In the genomic region with DNA sequence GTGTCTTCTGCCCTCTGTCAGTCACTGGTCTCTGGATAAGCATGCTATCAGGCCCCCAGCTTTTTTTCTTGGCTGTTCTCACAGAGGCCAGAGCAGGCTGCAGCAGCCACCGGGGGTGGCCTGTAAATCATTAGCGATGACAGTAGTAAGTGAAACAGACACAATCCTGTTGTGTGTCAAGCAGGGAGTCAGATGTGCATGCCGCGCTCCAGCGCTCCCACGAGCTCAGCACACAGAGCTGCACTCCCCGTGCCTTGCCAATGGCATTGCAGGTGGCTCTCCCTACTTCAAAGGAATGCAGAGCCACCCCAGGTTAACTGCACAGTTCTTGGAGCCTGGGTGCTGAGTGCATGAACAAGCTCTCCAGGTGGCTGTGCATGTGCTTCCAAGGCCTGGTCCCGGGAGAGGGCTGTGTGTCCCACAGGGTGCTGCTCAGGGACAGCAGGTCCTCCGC, we compare ENCODE assay signal across 19 cellular contexts.
DNase-seq lines count a peak whose midpoint lies in the region; ATAC-seq and TF ChIP-seq lines count a peak whose summit lies in the region.
"Had no signal": no experiment of that assay in that cellular context is flagged by ENCODE, and none has a peak within 500 bp of the region (broad histone marks: within the 10 kb centered on the region; RNA-seq: fewer than 3 reads in every experiment).

No MANE protein-coding gene starts in this region.

- peaks cover 10% of the 10 kb centered on the region for H3K27me3 Mint-ChIP-seq in neural progenitor cell (ENCODE audit: insufficient read depth, low read depth)
- H3K27me3 Mint-ChIP-seq in activated CD4-positive, alpha-beta memory T cell treated with anti-CD3 and anti-CD28 coated beads, Interleukin-2, amount 10 ng/mL, durations not matched to agents 7 days and 5 days = no peaks in the 10 kb centered on the region

- no peak overlapping the region for H3K27ac Mint-ChIP-seq in neural progenitor cell
- H3K27ac Mint-ChIP-seq in activated CD4-positive, alpha-beta memory T cell treated with anti-CD3 and anti-CD28 coated beads, Interleukin-2, amount 10 ng/mL, durations not matched to agents 7 days and 5 days = no peak overlapping the region

- no peaks in the 10 kb centered on the region for H3K9me3 Mint-ChIP-seq in neural progenitor cell
- peaks cover 11% of the 10 kb centered on the region for H3K9me3 Mint-ChIP-seq in activated CD4-positive, alpha-beta memory T cell treated with anti-CD3 and anti-CD28 coated beads, Interleukin-2, amount 10 ng/mL, durations not matched to agents 7 days and 5 days

- TF ChIP-seq CTCF in heart right ventricle (IDR thresholded peaks at IDR 0.05) (peak in 2 of 9 donors; percentile 5 to 10), neural progenitor cell (IDR thresholded peaks at IDR 0.05) (no peak)

- no peaks in the 10 kb centered on the region for H3K36me3 Mint-ChIP-seq in neural progenitor cell
- H3K36me3 Mint-ChIP-seq in activated CD4-positive, alpha-beta memory T cell treated with anti-CD3 and anti-CD28 coated beads, Interleukin-2, amount 10 ng/mL, durations not matched to agents 7 days and 5 days (ENCODE audit: low read depth) = no peaks in the 10 kb centered on the region

- H3K9me3 ChIP-seq in heart right ventricle (no peaks in the 10 kb centered on the region), neural progenitor cell (ENCODE audit: low read depth) (no peaks in the 10 kb centered on the region)
- H3K9me3 ChIP-seq: HAP-1, upper lobe of left lung had no signal

- DNase-seq in NCI-H1105 treated with DMSO at 0.1 percent for 48 hours (lab: John Stamatoyannopoulos, UW) (peak; percentile 26), NCI-H1105 (lab: John Stamatoyannopoulos, UW) (no peak), NCI-H1092 treated with DMSO at 0.1 percent for 48 hours (lab: John Stamatoyannopoulos, UW) (peak; percentile 27), heart right ventricle (peak; percentile 39 to 55), neural progenitor cell (ENCODE audit: low spot score) (peak; percentile 27), NCI-H446 treated with DMSO at 0.1 percent for 48 hours (lab: John Stamatoyannopoulos, UW) (no peak), SIG-M5 (lab: John Stamatoyannopoulos, UW) (no peak)
- DNase-seq in activated CD4-positive, alpha-beta memory T cell treated with anti-CD3 and anti-CD28 coated beads, Interleukin-2, amount 10 ng/mL, durations not matched to agents 7 days and 5 days = no peak
- DNase-seq: activated CD4-positive, alpha-beta T cell treated with anti-CD3 and anti-CD28 coated beads for 4 hours; activated gamma-delta T cell treated with Interleukin-2 at 50 U/mL for 16 hours; brain microvascular endothelial cell; cortex of kidney; nucleus accumbens; SHP77; stimulated activated CD4-positive, alpha-beta T cell treated with anti-CD3 and anti-CD28 coated beads, Interleukin-12 subunit alpha, Interleukin-12 subunit beta, amount 100 ng/mL, for 4 hours; T-helper 1 cell; upper lobe of left lung had no signal

- WGBS in heart right ventricle, 2 donors = 7 to 22% methylated on average over 9 of the region's 9 CpGs

- H3K79me2 ChIP-seq in neural progenitor cell (ENCODE audit: low read depth) = no peaks in the 10 kb centered on the region

- H3K36me3 ChIP-seq in heart right ventricle (no peaks in the 10 kb centered on the region), neural progenitor cell (no peaks in the 10 kb centered on the region)
- H3K36me3 ChIP-seq: brain microvascular endothelial cell, HAP-1, upper lobe of left lung had no signal

- no peaks in the 10 kb centered on the region for H3F3A ChIP-seq in neural progenitor cell (ENCODE audit: low read depth)

- peaks cover 0 to 13% (median 4%) of the 10 kb centered on the region in 9 donors for H3K4me1 ChIP-seq in heart right ventricle
- no peaks in the 10 kb centered on the region for H3K4me1 ChIP-seq in neural progenitor cell
- H3K4me1 ChIP-seq: HAP-1, upper lobe of left lung had no signal

- POLR2A ChIA-PET in activated CD4-positive, alpha-beta memory T cell treated with anti-CD3 and anti-CD28 coated beads, Interleukin-2, amount 10 ng/mL, durations not matched to agents 7 days and 5 days (lab: Charles Lee) = no interaction called here

- no peak overlapping the region for H3K4me3 Mint-ChIP-seq in neural progenitor cell
- no peak overlapping the region for H3K4me3 Mint-ChIP-seq in activated CD4-positive, alpha-beta memory T cell treated with anti-CD3 and anti-CD28 coated beads, Interleukin-2, amount 10 ng/mL, durations not matched to agents 7 days and 5 days

- no peaks in the 10 kb centered on the region for H4K20me1 ChIP-seq in neural progenitor cell (ENCODE audit: low read depth)

- no peak overlapping the region for H2AFZ ChIP-seq in neural progenitor cell (replicated peaks)

- peaks cover 3% of the 10 kb centered on the region for H3K4me1 Mint-ChIP-seq in neural progenitor cell
- no peaks in the 10 kb centered on the region for H3K4me1 Mint-ChIP-seq in activated CD4-positive, alpha-beta memory T cell treated with anti-CD3 and anti-CD28 coated beads, Interleukin-2, amount 10 ng/mL, durations not matched to agents 7 days and 5 days

- CTCF ChIA-PET in activated CD4-positive, alpha-beta memory T cell treated with anti-CD3 and anti-CD28 coated beads, Interleukin-2, amount 10 ng/mL, durations not matched to agents 7 days and 5 days (lab: Charles Lee) = no interaction called here

- H3K27me3 ChIP-seq in heart right ventricle (no peaks in the 10 kb centered on the region), neural progenitor cell (no peaks in the 10 kb centered on the region)
- H3K27me3 ChIP-seq: brain microvascular endothelial cell, upper lobe of left lung had no signal

- peak overlapping the region in 2 of 10 donors; percentile 46 to 50 for H3K27ac ChIP-seq in heart right ventricle
- no peak overlapping the region for H3K27ac ChIP-seq in neural progenitor cell
- H3K27ac ChIP-seq: 22Rv1, brain microvascular endothelial cell, upper lobe of left lung had no signal

- intact Hi-C loops in heart right ventricle (cut with DNase I) = no loop called here

- H3K4me3 ChIP-seq in heart right ventricle (no peak overlapping the region), neural progenitor cell (no peak overlapping the region)
- H3K4me3 ChIP-seq: HAP-1, upper lobe of left lung had no signal

- ATAC-seq in heart right ventricle = peak; percentile 80 to 96 (median 94)

- H3K9ac ChIP-seq in neural progenitor cell = no peak overlapping the region

- no peak overlapping the region for H3K4me2 ChIP-seq in neural progenitor cell

Comparison
In these comparisons a context has a peak if more than half of its experiments do, and no peak if none do; other contexts are left out.
1. DNase-seq: peak in NCI-H1105 treated with DMSO at 0.1 percent for 48 hours (single experiment), NCI-H1092 treated with DMSO at 0.1 percent for 48 hours (single experiment), heart right ventricle (2 of 2) and neural progenitor cell (single experiment); none in NCI-H1105 (single experiment), NCI-H446 treated with DMSO at 0.1 percent for 48 hours (single experiment), activated CD4-positive, alpha-beta memory T cell treated with anti-CD3 and anti-CD28 coated beads, Interleukin-2, amount 10 ng/mL, durations not matched to agents 7 days and 5 days (single experiment) and SIG-M5 (single experiment).